23 cellular contexts compared by ENCODE assay signal in the genomic region with DNA sequence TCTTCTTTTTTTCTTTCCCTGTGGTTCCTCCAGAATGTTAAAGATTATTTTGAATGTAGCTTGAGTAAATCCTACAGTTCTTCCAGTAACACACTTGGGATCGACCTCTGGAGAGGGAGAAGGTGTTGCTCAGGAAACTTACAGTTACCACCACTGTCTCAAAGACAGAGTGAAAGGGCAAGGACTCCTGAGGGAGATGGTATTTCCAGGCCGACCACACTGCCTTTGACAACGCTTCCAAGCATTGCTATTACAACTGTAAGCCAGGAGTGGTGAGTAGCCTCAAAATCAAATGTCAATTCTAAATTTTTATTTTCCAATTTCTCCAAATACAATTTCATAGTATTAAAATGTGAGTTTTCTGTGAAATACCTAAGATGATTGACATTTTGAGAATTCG.
"Had no signal": no experiment of that assay in that cellular context is flagged by ENCODE, and none has a peak within 500 bp of the region (broad histone marks: within the 10 kb centered on the region; RNA-seq: fewer than 3 reads in every experiment).

No MANE protein-coding gene starts in this region.

- H3K4me1 ChIP-seq: adrenal gland, SJSA1 had no signal

- H3K4me1 Mint-ChIP-seq: activated B cell treated with CpG ODN at 0.5 μM for 24 hours; activated CD4-positive, alpha-beta memory T cell treated with anti-CD3 and anti-CD28 coated beads, Interleukin-2, amount 10 ng/mL, durations not matched to agents 7 days and 5 days; activated CD4-positive, alpha-beta T cell treated with anti-CD3 and anti-CD28 coated beads, Interleukin-2, amount 10 ng/mL, durations not matched to agents 24 days and 14 days; activated naive CD8-positive, alpha-beta T cell treated with anti-CD3 and anti-CD28 coated beads, Interleukin-2, amount 10 ng/mL, durations not matched to agents 7 days and 5 days had no signal

- H3K4me3 Mint-ChIP-seq: activated B cell treated with CpG ODN at 0.5 μM for 24 hours; activated CD4-positive, alpha-beta memory T cell treated with anti-CD3 and anti-CD28 coated beads, Interleukin-2, amount 10 ng/mL, durations not matched to agents 7 days and 5 days; activated CD4-positive, alpha-beta T cell treated with anti-CD3 and anti-CD28 coated beads, Interleukin-2, amount 10 ng/mL, durations not matched to agents 24 days and 14 days; activated naive CD8-positive, alpha-beta T cell treated with anti-CD3 and anti-CD28 coated beads, Interleukin-2, amount 10 ng/mL, durations not matched to agents 7 days and 5 days; T-helper 1 cell treated with Interleukin-12 subunit alpha and Interleukin-12 subunit beta and Interleukin-4 antibody, amounts not matched to agents 30 μg/mL and 1 μg/mL, for 36 hours had no signal

- H3K9me3 ChIP-seq: adrenal gland, SJSA1 had no signal

- H3K4me3 ChIP-seq: adrenal gland, SJSA1 had no signal

- DNase-seq: activated B cell treated with CpG ODN at 0.5 μM for 24 hours; activated CD4-positive, alpha-beta memory T cell treated with anti-CD3 and anti-CD28 coated beads, Interleukin-2, amount 10 ng/mL, durations not matched to agents 7 days and 5 days; activated CD4-positive, alpha-beta T cell treated with anti-CD3 and anti-CD28 coated beads for 1 hour; activated CD4-positive, alpha-beta T cell treated with anti-CD3 and anti-CD28 coated beads, Interleukin-2, amount 10 ng/mL, durations not matched to agents 24 days and 14 days; activated naive CD4-positive, alpha-beta T cell treated with anti-CD3 and anti-CD28 coated beads, Interleukin-2, amount 50 U/mL, for 16 hours; activated naive CD8-positive, alpha-beta T cell treated with anti-CD3 and anti-CD28 coated beads, Interleukin-2, amount 10 ng/mL, durations not matched to agents 7 days and 5 days; activated T-cell treated with anti-CD3 and anti-CD28 coated beads for 4 hours; activated T-cell treated with anti-CD3 and anti-CD28 coated beads, Interleukin-2, amount 50 U/mL, for 48 hours; adrenal gland; anterior cingulate cortex; IMR-90; KG1; MM.1S; NCI-H1105 treated with DMSO at 0.1 percent for 48 hours; NCI-H1436 treated with DMSO at 0.1 percent for 48 hours; NCI-H187; NCI-H2081; NCI-H510A treated with DMSO at 0.1 percent for 48 hours; NCI-H69; PC-3; SHP77 had no signal

- H3K36me3 Mint-ChIP-seq: activated naive CD8-positive, alpha-beta T cell treated with anti-CD3 and anti-CD28 coated beads, Interleukin-2, amount 10 ng/mL, durations not matched to agents 7 days and 5 days had no signal

- H3K27me3 ChIP-seq: adrenal gland, SJSA1 had no signal

- H3K27me3 Mint-ChIP-seq: activated B cell treated with CpG ODN at 0.5 μM for 24 hours had no signal

- ATAC-seq: PC-3 had no signal

- H3K27ac ChIP-seq: adrenal gland, SJSA1 had no signal

- H3K27ac Mint-ChIP-seq: activated B cell treated with CpG ODN at 0.5 μM for 24 hours; activated CD4-positive, alpha-beta memory T cell treated with anti-CD3 and anti-CD28 coated beads, Interleukin-2, amount 10 ng/mL, durations not matched to agents 7 days and 5 days; activated CD4-positive, alpha-beta T cell treated with anti-CD3 and anti-CD28 coated beads, Interleukin-2, amount 10 ng/mL, durations not matched to agents 24 days and 14 days; activated naive CD8-positive, alpha-beta T cell treated with anti-CD3 and anti-CD28 coated beads, Interleukin-2, amount 10 ng/mL, durations not matched to agents 7 days and 5 days; T-helper 1 cell treated with Interleukin-12 subunit alpha and Interleukin-12 subunit beta and Interleukin-4 antibody, amounts not matched to agents 30 μg/mL and 1 μg/mL, for 36 hours had no signal

- H3K9me3 Mint-ChIP-seq: activated B cell treated with CpG ODN at 0.5 μM for 24 hours; activated CD4-positive, alpha-beta memory T cell treated with anti-CD3 and anti-CD28 coated beads, Interleukin-2, amount 10 ng/mL, durations not matched to agents 7 days and 5 days; activated CD4-positive, alpha-beta T cell treated with anti-CD3 and anti-CD28 coated beads, Interleukin-2, amount 10 ng/mL, durations not matched to agents 24 days and 14 days; activated naive CD8-positive, alpha-beta T cell treated with anti-CD3 and anti-CD28 coated beads, Interleukin-2, amount 10 ng/mL, durations not matched to agents 7 days and 5 days; T-helper 1 cell treated with Interleukin-12 subunit alpha and Interleukin-12 subunit beta and Interleukin-4 antibody, amounts not matched to agents 30 μg/mL and 1 μg/mL, for 36 hours had no signal

- H3K36me3 ChIP-seq: adrenal gland, SJSA1 had no signal
